Comparison of ENCODE assay signal across 11 cellular contexts in the genomic region with DNA sequence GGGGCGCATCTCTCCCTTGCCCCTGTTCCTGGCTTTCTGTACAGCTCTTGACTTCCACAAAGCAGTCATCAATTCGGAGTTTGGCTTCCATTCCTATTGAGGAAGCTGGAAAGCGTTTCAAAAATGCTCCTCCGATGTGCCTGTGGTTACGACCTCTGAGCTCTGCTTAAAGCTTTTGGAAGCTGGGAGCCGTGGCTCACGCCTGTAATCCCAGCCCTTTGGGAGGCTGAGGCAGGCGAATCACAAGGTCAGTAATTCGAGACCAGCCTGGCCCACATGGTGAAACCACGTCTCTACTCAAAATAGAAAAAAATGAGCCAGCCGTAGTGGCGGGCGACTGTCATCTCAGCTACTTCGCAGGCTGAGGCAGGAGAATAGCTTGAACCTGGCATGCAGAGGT. TPM values are rescaled to one million over a fixed set of nuclear protein-coding genes. Genes with fewer than 3 reads are reported as not detected.
DNase-seq lines count a peak whose midpoint lies in the region; ATAC-seq and TF ChIP-seq lines count a peak whose summit lies in the region.
"Not testable (repeated sequence)": the region's sequence is repeated elsewhere in the genome, so short reads cannot be mapped to it uniquely, and the experiment has no call there.
"Had no signal": no experiment of that assay in that cellular context is flagged by ENCODE, and none has a peak within 500 bp of the region (broad histone marks: within the 10 kb centered on the region; RNA-seq: fewer than 3 reads in every experiment).

No MANE protein-coding gene starts in this region.

- H3K9me2 ChIP-seq in GM23338 (ENCODE audit: insufficient read depth), result not testable (repeated sequence)

- not testable (repeated sequence) for H3K36me3 ChIP-seq in GM23338 (ENCODE audit: insufficient read depth); MG63

- H3K9me3 ChIP-seq in MG63, result not testable (repeated sequence)

- H3K9me3 Mint-ChIP-seq in GM23338, result not testable (repeated sequence)

- intact Hi-C loops in sciatic nerve (cut with DNase I), result not testable (repeated sequence)

- H3K4me1 Mint-ChIP-seq in GM23338, result not testable (repeated sequence)

- H3K27me3 ChIP-seq in GM23338 (ENCODE audit: insufficient read depth); MG63: not testable (repeated sequence)

- not testable (repeated sequence) for H4K20me1 ChIP-seq in GM23338 (replicated peaks; ENCODE audit: insufficient read depth)

- DNase-seq in AG09309 (ENCODE audit: low read depth), result peak; percentile 48
- peak; percentile 21 for DNase-seq in GM23338 (ENCODE audit: low spot score)
- DNase-seq in MG63, result peak; percentile 61
- DNase-seq in astrocyte of the cerebellum (ENCODE audit: low read depth), result peak; percentile 47
- DNase-seq in fibroblast of gingiva (ENCODE audit: low read depth), result peak; percentile 88
- DNase-seq in iris pigment epithelial cell (ENCODE audit: low read depth), result peak; percentile 84
- peak; percentile 72 for DNase-seq in sciatic nerve (ENCODE audit: low spot score)

- ATAC-seq in GM23338, result not testable (repeated sequence)
- peak; percentile 55 for ATAC-seq in sciatic nerve

- H3K27me3 Mint-ChIP-seq in GM23338 (ENCODE audit: insufficient read depth, low read depth, poor library complexity), result not testable (repeated sequence)

- in situ Hi-C loops in astrocyte of the cerebellum (cut with HindIII; ENCODE audit: low sequenced_read_pairs), result not testable (repeated sequence)

- not testable (repeated sequence) for H3K79me2 ChIP-seq in GM23338 (replicated peaks; ENCODE audit: insufficient read depth)

- H3K27ac ChIP-seq in GM23338 (ENCODE audit: low read depth), result not testable (repeated sequence)

- peaks cover 36% of the 10 kb centered on the region; the same call in 2 of the 3 replicates for H3K36me3 Mint-ChIP-seq in GM23338 (ENCODE audit: low read depth)

- H3K4me3 ChIP-seq in AG09309 (ENCODE audit: control insufficient read depth, low read depth, low read length); GM23338; MG63; astrocyte of the cerebellum (ENCODE audit: low read depth, low read length): not testable (repeated sequence)

- TF ChIP-seq CTCF in AG09309 (IDR thresholded peaks at IDR 0.05; ENCODE audit: control insufficient read depth, insufficient read depth, low read depth, low read length, missing control alignments); GM23338 (conservative IDR thresholded peaks at IDR 0.05; ENCODE audit: low read depth in 2 of 2); astrocyte of the cerebellum (IDR thresholded peaks at IDR 0.05; ENCODE audit: low read depth, low read length, missing control alignments): not testable (repeated sequence)

- H3F3A ChIP-seq in GM23338 (replicated peaks; ENCODE audit: low read depth), result not testable (repeated sequence)

- not testable (repeated sequence) for H3K4me1 ChIP-seq in GM23338 (ENCODE audit: insufficient read depth)

- H3K27ac Mint-ChIP-seq in GM23338, result not testable (repeated sequence)

- H2AFZ ChIP-seq in GM23338, result not testable (repeated sequence)

- not testable (repeated sequence) for H3K4me2 ChIP-seq in GM23338

- not testable (repeated sequence) for H3K4me3 Mint-ChIP-seq in GM23338

RNA-seq across cellular contexts. Expression of gene DEFB131B, which starts 22.9 kb away (rescaled TPM):
- not detected in 2 replicates for total RNA-seq in GM23338 (2014; rRNA removed; shearing (Covaris generic))
- not detected in 2 replicates for polyA plus RNA-seq in GM23338 (2016; fragmentation: Nextera tagmentation; extraction: Ambion mirVana)
- total RNA-seq in MG63 (2014; rRNA removed; shearing (Covaris generic); ENCODE audit: low replicate concordance), result not detected in 2 replicates
- not detected for total RNA-seq in sciatic nerve
- total RNA-seq: A673, Daoy, H4, HepG2 had no signal
- polyA plus RNA-seq: HepG2 had no signal

RNA-seq across cellular contexts. Expression of gene XNDC1N, which starts 27.3 kb away (rescaled TPM):
- 13.0 and 19.5 TPM in 2 replicates for total RNA-seq in GM23338 (2014; rRNA removed; shearing (Covaris generic))
- 9.0 and 11.0 TPM in 2 replicates for polyA plus RNA-seq in GM23338 (2016; fragmentation: Nextera tagmentation; extraction: Ambion mirVana)
- total RNA-seq in MG63 (2014; rRNA removed; shearing (Covaris generic); ENCODE audit: low replicate concordance), result 4.8 and 7.7 TPM in 2 replicates
- 11.7 TPM for total RNA-seq in sciatic nerve

RNA-seq across cellular contexts. Expression of gene RNF121, which starts 27.7 kb away (rescaled TPM):
- 37.7 and 57.1 TPM in 2 replicates for total RNA-seq in GM23338 (2014; rRNA removed; shearing (Covaris generic))
- polyA plus RNA-seq in GM23338 (2016; fragmentation: Nextera tagmentation; extraction: Ambion mirVana), result 7.8 and 8.7 TPM in 2 replicates
- total RNA-seq in MG63 (2014; rRNA removed; shearing (Covaris generic); ENCODE audit: low replicate concordance), result 24.2 and 36.2 TPM in 2 replicates
- total RNA-seq in sciatic nerve, result 32.5 TPM

Comparison
In these comparisons a context has a peak if more than half of its experiments do, and no peak if none do; other contexts are left out.
1. DNase-seq: peak in every context shown above with its lines; median percentile 88 in fibroblast of gingiva; 84 in iris pigment epithelial cell; 72 in sciatic nerve; 61 in MG63; 48 in AG09309; 47 in astrocyte of the cerebellum; 21 in GM23338.